ENCODE assay signal across 8 cellular contexts in the genomic region with DNA sequence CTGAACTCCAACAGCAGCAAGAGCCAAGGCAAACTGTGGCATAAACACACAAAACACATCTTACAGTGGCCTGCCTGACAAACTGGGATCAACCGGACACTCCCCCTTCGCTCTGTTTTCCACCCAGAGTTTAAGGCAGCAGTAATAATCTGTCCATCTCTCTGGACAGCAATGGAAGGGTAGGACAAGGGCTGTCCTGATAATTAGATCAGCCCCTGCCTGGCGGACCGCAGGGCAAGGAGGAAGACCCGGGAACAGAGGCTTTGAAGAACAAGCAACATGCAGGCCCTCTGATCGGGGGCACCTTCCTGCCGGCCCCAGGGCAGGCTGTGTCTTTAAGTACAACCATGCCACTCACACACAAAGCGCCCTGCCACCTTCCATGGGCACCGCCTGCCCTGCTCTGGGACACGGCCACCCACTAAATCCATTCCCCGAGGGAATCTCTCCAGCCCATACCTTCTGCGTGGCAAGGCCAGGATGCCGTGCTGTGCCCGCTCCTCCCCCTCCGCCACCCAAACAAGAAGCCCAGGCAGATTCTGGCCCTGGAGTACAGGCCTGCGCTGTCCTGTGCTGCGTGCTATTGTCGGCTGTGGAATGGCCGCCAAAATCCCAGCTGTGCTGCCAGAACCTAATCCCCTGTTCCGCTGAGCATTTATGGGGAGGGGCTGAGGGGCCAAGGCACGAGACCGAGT. TPM values are rescaled to one million over a fixed set of nuclear protein-coding genes. Genes with fewer than 3 reads are reported as not detected.
DNase-seq lines count a peak whose midpoint lies in the region; ATAC-seq and TF ChIP-seq lines count a peak whose summit lies in the region.

No MANE protein-coding gene starts in this region.

- peak overlapping the region; percentile 75 for H3K4me3 ChIP-seq in BJ (ENCODE audit: low read depth, low read length)
- H3K4me3 ChIP-seq in HEK293 (ENCODE audit: low read depth, low read length) = peak overlapping the region; percentile 59
- peak overlapping the region; percentile 43 for H3K4me3 ChIP-seq in mucosa of stomach (ENCODE audit: low read length)

- no peaks in the 10 kb centered on the region for H3K27me3 Mint-ChIP-seq in activated T-cell treated with anti-CD3 and anti-CD28 coated beads, Interleukin-2, amount 50 U/mL, for 72 hours (ENCODE audit: low read depth)

- H3K9me3 Mint-ChIP-seq in activated T-cell treated with anti-CD3 and anti-CD28 coated beads, Interleukin-2, amount 50 U/mL, for 72 hours = no peaks in the 10 kb centered on the region

- TF ChIP-seq CTCF in BJ (IDR thresholded peaks at IDR 0.05; ENCODE audit: insufficient read depth, low read depth, low read length) (no peak), HEK293 (tag by site-specific recombination; IDR thresholded peaks at IDR 0.05) (no peak)

- POLR2A ChIA-PET in BJ (lab: Charles Lee) = interaction anchor here (0.5 kb wide), 1 partner anchor 22 kb away, joined by 14 read pairs; no protein-coding TSS in a partner anchor
- POLR2A ChIA-PET in HEK293 (lab: Yijun Ruan, JAX) = interaction anchor here (0.6 to 1.4 kb wide), 3 partner anchors 8 to 37 kb away, joined by 3 to 5 read pairs (median 4); no protein-coding TSS in a partner anchor

- peaks cover 43% of the 10 kb centered on the region for H3K4me1 Mint-ChIP-seq in activated T-cell treated with anti-CD3 and anti-CD28 coated beads, Interleukin-2, amount 50 U/mL, for 72 hours (ENCODE audit: low read depth)

- ATAC-seq in activated T-cell treated with anti-CD3 and anti-CD28 coated beads, Interleukin-2, amount 50 U/mL, for 72 hours (replicated peaks in 1 of 2) = peak; percentile 52 to 56

- DNase-seq in BJ (ENCODE audit: low read depth) (peak; percentile 30), NCI-H82 treated with DMSO at 0.1 percent for 48 hours (lab: John Stamatoyannopoulos, UW; ENCODE audit: unreplicated experiment) (peak; percentile 64), fibroblast of gingiva (ENCODE audit: low read depth) (peak; percentile 82), stromal cell of bone marrow (ENCODE audit: low read depth) (peak; percentile 47), NK-92 (lab: John Stamatoyannopoulos, UW; ENCODE audit: unreplicated experiment) (no peak)
- DNase-seq in activated T-cell treated with anti-CD3 and anti-CD28 coated beads, Interleukin-2, amount 50 U/mL, for 72 hours = peak; percentile 33 to 44

- H3K9ac ChIP-seq in mucosa of stomach (ENCODE audit: low read length) = peak overlapping the region; percentile 91

- peaks cover 22% of the 10 kb centered on the region for H3K4me1 ChIP-seq in HEK293 (ENCODE audit: control insufficient read depth, insufficient read depth, low read length)
- H3K4me1 ChIP-seq in mucosa of stomach (ENCODE audit: control insufficient read depth, insufficient read depth, low read length) = peaks cover 41% of the 10 kb centered on the region

- CTCF ChIA-PET in BJ (lab: Yijun Ruan, JAX) (interaction anchor here (1.0 to 3.1 kb wide), 5 partner anchors 28 to 389 kb away, joined by 3 to 10 read pairs (median 3); no protein-coding TSS in a partner anchor), HEK293 (lab: Yijun Ruan, JAX) (interaction anchor here (0.5 to 1.1 kb wide), 4 partner anchors 12 to 389 kb away, joined by 3 to 4 read pairs (median 3); no protein-coding TSS in a partner anchor)

- H3K36me3 Mint-ChIP-seq in activated T-cell treated with anti-CD3 and anti-CD28 coated beads, Interleukin-2, amount 50 U/mL, for 72 hours (ENCODE audit: insufficient read depth in 2 of 2) = peaks cover 0 to 3% of the 10 kb centered on the region in 2 donors

- H3K27ac Mint-ChIP-seq in activated T-cell treated with anti-CD3 and anti-CD28 coated beads, Interleukin-2, amount 50 U/mL, for 72 hours = no peak overlapping the region

- H3K27ac ChIP-seq in HEK293 (ENCODE audit: extremely low read depth, low read depth, low read length) = peak overlapping the region; percentile 84

- H3K36me3 ChIP-seq in BJ (ENCODE audit: control insufficient read depth, insufficient read depth, low read length) (no peaks in the 10 kb centered on the region), HEK293 (ENCODE audit: control insufficient read depth in 2 of 2, insufficient read depth in 1 of 2, low read length in 2 of 2) (peaks cover 0 to under 1% of the 10 kb centered on the region in 2 experiments; a peak in 1 of 3 replicates), mucosa of stomach (ENCODE audit: control insufficient read depth, insufficient read depth, low read length) (no peaks in the 10 kb centered on the region)

- no peaks in the 10 kb centered on the region for H3K9me3 ChIP-seq in HEK293 (ENCODE audit: control insufficient read depth, insufficient read depth, low read depth, low read length)
- H3K9me3 ChIP-seq in mucosa of stomach (ENCODE audit: control insufficient read depth, low read length) = no peaks in the 10 kb centered on the region

- no peaks in the 10 kb centered on the region for H3K27me3 ChIP-seq in BJ (ENCODE audit: control insufficient read depth, insufficient read depth, low read length)
- no peaks in the 10 kb centered on the region for H3K27me3 ChIP-seq in mucosa of stomach (ENCODE audit: control insufficient read depth, insufficient read depth, low read length)

- no peak overlapping the region for H3K4me3 Mint-ChIP-seq in activated T-cell treated with anti-CD3 and anti-CD28 coated beads, Interleukin-2, amount 50 U/mL, for 72 hours

TF ChIP-seq in HEK293, 187 proteins besides CTCF, POLR2A, EP300 and RAD21 (continues in another document):
- no peak for TF ChIP-seq ZNF48 (tag by site-specific recombination; IDR thresholded peaks at IDR 0.05)
- TF ChIP-seq ZNF776 (tag by site-specific recombination; IDR thresholded peaks at IDR 0.05; ENCODE audit: borderline replicate concordance) = no peak
- no peak for TF ChIP-seq ZNF266 (tag by site-specific recombination; IDR thresholded peaks at IDR 0.05; ENCODE audit: low read depth)
- TF ChIP-seq ZNF670 (tag by site-specific recombination; IDR thresholded peaks at IDR 0.05; ENCODE audit: low read depth) = no peak
- no peak for TF ChIP-seq ZNF548 (tag by site-specific recombination; IDR thresholded peaks at IDR 0.05)
- no peak for TF ChIP-seq EGR2 (tag by site-specific recombination; IDR thresholded peaks at IDR 0.05; ENCODE audit: low read depth)
- TF ChIP-seq ZNF248 (tag by site-specific recombination; IDR thresholded peaks at IDR 0.05) = no peak
- TF ChIP-seq ZNF157 (tag by site-specific recombination; IDR thresholded peaks at IDR 0.05) = no peak
- TF ChIP-seq ZNF292 (tag by site-specific recombination; IDR thresholded peaks at IDR 0.05; ENCODE audit: borderline replicate concordance, low read depth) = no peak
- no peak for TF ChIP-seq ZNF621 (tag by site-specific recombination; IDR thresholded peaks at IDR 0.05)
- TF ChIP-seq MEIS1 (CRISPR knock-in tag; IDR thresholded peaks at IDR 0.05; ENCODE audit: borderline replicate concordance) = no peak
- TF ChIP-seq ZNF121 (tag by site-specific recombination; IDR thresholded peaks at IDR 0.05) = peak; percentile 81; the same call in 1 of the 2 replicates
- no peak for TF ChIP-seq ZNF837 (tag by site-specific recombination; IDR thresholded peaks at IDR 0.05)
- no peak for TF ChIP-seq IKZF3 (tag by site-specific recombination; IDR thresholded peaks at IDR 0.05)
- no peak for TF ChIP-seq ZNF624 (tag by site-specific recombination; IDR thresholded peaks at IDR 0.05)
- TF ChIP-seq ZNF132 (tag by site-specific recombination; IDR thresholded peaks at IDR 0.05; ENCODE audit: borderline replicate concordance) = no peak
- peak; percentile 50; the same call in 1 of the 2 replicates for TF ChIP-seq ZIC2 (tag by site-specific recombination; IDR thresholded peaks at IDR 0.05)
- TF ChIP-seq ZNF10 (tag by site-specific recombination; IDR thresholded peaks at IDR 0.05) = no peak
- TF ChIP-seq YY2 (tag by site-specific recombination; IDR thresholded peaks at IDR 0.05) = no peak
- no peak for TF ChIP-seq ZNF555 (tag by site-specific recombination; conservative IDR thresholded peaks at IDR 0.05)
- TF ChIP-seq BCL11B (tag by site-specific recombination; IDR thresholded peaks at IDR 0.05; ENCODE audit: low read depth) = no peak
- TF ChIP-seq ZNF423 (tag by site-specific recombination; IDR thresholded peaks at IDR 0.05) = 0 out of 2 replicates have a peak, but pooled peaks have one; percentile 37
- no peak for TF ChIP-seq GLI2 (tag by site-specific recombination; IDR thresholded peaks at IDR 0.05; ENCODE audit: borderline replicate concordance, low read depth)
- no peak for TF ChIP-seq ZFP41 (tag by site-specific recombination; IDR thresholded peaks at IDR 0.05; ENCODE audit: borderline replicate concordance)
- peak; percentile 15; the same call in 1 of the 2 replicates for TF ChIP-seq SP2 (tag by site-specific recombination; IDR thresholded peaks at IDR 0.05)
- TF ChIP-seq ZNF169 (tag by site-specific recombination; IDR thresholded peaks at IDR 0.05) = no peak

RNA-seq across cellular contexts. Expression of gene NUMA1, which starts 38.8 kb away (rescaled TPM):
- polyA plus RNA-seq in BJ (2011; rRNA removed) = 87.1 and 120 TPM in 2 replicates
- 172 and 241 TPM in 2 replicates for polyA minus RNA-seq in BJ (2011; rRNA and poly(A)+ RNA removed)
- 100 to 1,000 TPM; 156 to 163 TPM for total RNA-seq in activated T-cell treated with anti-CD3 and anti-CD28 coated beads, Interleukin-2, amount 50 U/mL, for 72 hours

RNA-seq across cellular contexts. Expression of gene LRRC51, which starts 39.1 kb away (rescaled TPM):
- 9.8 TPM in 2 replicates for polyA plus RNA-seq in BJ (2011; rRNA removed)
- polyA minus RNA-seq in BJ (2011; rRNA and poly(A)+ RNA removed) = 4.2 and 10.7 TPM in 2 replicates
- 1 to 10 TPM; 4.6 to 6.3 TPM for total RNA-seq in activated T-cell treated with anti-CD3 and anti-CD28 coated beads, Interleukin-2, amount 50 U/mL, for 72 hours

RNA-seq across cellular contexts. Expression of gene IL18BP, which starts 42.8 kb away (rescaled TPM):
- 2.5 and 3.2 TPM in 2 replicates for polyA plus RNA-seq in BJ (2011; rRNA removed)
- 5.0 and 7.6 TPM in 2 replicates for polyA minus RNA-seq in BJ (2011; rRNA and poly(A)+ RNA removed)
- total RNA-seq in activated T-cell treated with anti-CD3 and anti-CD28 coated beads, Interleukin-2, amount 50 U/mL, for 72 hours = 10 to 100 TPM; 16.7 to 19.0 TPM
